Comparison of ENCODE assay signal across 22 cellular contexts in the genomic region with DNA sequence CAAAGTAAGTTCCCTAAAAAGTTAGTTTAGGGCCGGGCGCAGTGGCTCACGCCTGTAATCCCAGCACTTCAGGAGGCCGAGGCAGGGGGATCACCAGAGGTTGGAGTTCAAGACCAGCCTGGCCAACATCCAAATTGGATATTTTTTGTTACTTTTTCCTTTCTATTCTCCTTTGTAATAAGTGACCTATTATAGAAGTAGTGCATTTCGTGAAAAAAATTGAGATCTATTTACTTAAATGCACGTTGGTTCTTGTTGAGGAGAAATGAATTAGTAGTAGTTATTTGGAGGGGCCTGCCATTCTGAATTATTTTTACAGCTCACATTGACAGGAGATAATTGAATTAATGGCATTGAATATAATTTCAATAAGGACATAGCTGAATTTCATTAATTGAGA. TPM values are rescaled to one million over a fixed set of nuclear protein-coding genes. Genes with fewer than 3 reads are reported as not detected.
"Had no signal": no experiment of that assay in that cellular context is flagged by ENCODE, and none has a peak within 500 bp of the region (broad histone marks: within the 10 kb centered on the region; RNA-seq: fewer than 3 reads in every experiment).

No MANE protein-coding gene starts in this region.

- H3K4me3 ChIP-seq: esophagus squamous epithelium, heart right ventricle, neural progenitor cell, psoas muscle, right lobe of liver, thoracic aorta, upper lobe of right lung had no signal

- H3K9me3 Mint-ChIP-seq: stimulated activated effector memory CD8-positive, alpha-beta T cell treated with anti-CD3 and anti-CD28 coated beads, Interleukin-12 subunit alpha, Interleukin-12 subunit beta, amount 100 ng/mL, for 72 hours had no signal

- ATAC-seq: heart right ventricle; left ventricle myocardium superior; psoas muscle; stimulated activated effector memory CD8-positive, alpha-beta T cell treated with anti-CD3 and anti-CD28 coated beads, Interleukin-12 subunit alpha, Interleukin-12 subunit beta, amount 100 ng/mL, for 72 hours; upper lobe of right lung had no signal

- H3K36me3 ChIP-seq: thoracic aorta, upper lobe of right lung had no signal

- H3K27ac ChIP-seq: esophagus squamous epithelium, heart right ventricle, psoas muscle, right lobe of liver, thoracic aorta, upper lobe of right lung had no signal

- H3K9me3 ChIP-seq: esophagus squamous epithelium, right lobe of liver, thoracic aorta, upper lobe of right lung had no signal

- H3K27ac Mint-ChIP-seq: activated T-helper 2 cell treated with anti-CD3 and anti-CD28 coated beads, Interferon-gamma antibody, Interleukin-2, Interleukin-4, amounts not matched to agents 10 μg/mL and 5 μg/mL and 100 μg/mL, durations not matched to agents 14 hours and 24 hours and 36 hours had no signal

- H3K27me3 Mint-ChIP-seq: brain had no signal

- H3K4me3 Mint-ChIP-seq: brain; neural progenitor cell; stimulated activated effector memory CD8-positive, alpha-beta T cell treated with anti-CD3 and anti-CD28 coated beads, Interleukin-12 subunit alpha, Interleukin-12 subunit beta, amount 100 ng/mL, for 72 hours had no signal

- DNase-seq: activated CD4-positive, alpha-beta T cell treated with anti-CD3 and anti-CD28 coated beads for 1 hour; activated CD4-positive, alpha-beta T cell treated with anti-CD3 and anti-CD28 coated beads, Interleukin-2, amount 50 U/mL, for 48 hours; activated naive CD4-positive, alpha-beta T cell treated with Interleukin-2 at 50 U/mL for 16 hours; anterior cingulate cortex; central memory CD4-positive, alpha-beta T cell; effector CD4-positive, alpha-beta T cell; esophagus squamous epithelium; heart right ventricle; left ventricle myocardium superior; psoas muscle; right lobe of liver; small intestine; stimulated activated CD4-positive, alpha-beta T cell treated with anti-CD3 and anti-CD28 coated beads, Interleukin-15, amount 100 ng/mL, for 24 hours; stimulated activated CD4-positive, alpha-beta T cell treated with anti-CD3 and anti-CD28 coated beads, Interleukin-2, amount 100 ng/mL, for 48 hours; upper lobe of right lung had no signal

- H3K27me3 ChIP-seq: esophagus squamous epithelium, heart right ventricle, neural progenitor cell, right lobe of liver, upper lobe of right lung had no signal

- H3K9ac ChIP-seq: neural progenitor cell had no signal

RNA-seq across cellular contexts. Expression of a gene that starts 44.6 kb away (rescaled TPM):
- total RNA-seq: activated T-helper 2 cell treated with anti-CD3 and anti-CD28 coated beads, Interferon-gamma antibody, Interleukin-2, Interleukin-4, amounts not matched to agents 10 μg/mL and 5 μg/mL and 100 μg/mL, durations not matched to agents 14 hours and 24 hours and 36 hours; mononuclear cell; T-helper 1 cell treated with Interleukin-12 subunit alpha and Interleukin-12 subunit beta and Interleukin-4 antibody, amounts not matched to agents 30 ng/mL and 1 ng/mL, for 36 hours had no signal
